In the genomic region with DNA sequence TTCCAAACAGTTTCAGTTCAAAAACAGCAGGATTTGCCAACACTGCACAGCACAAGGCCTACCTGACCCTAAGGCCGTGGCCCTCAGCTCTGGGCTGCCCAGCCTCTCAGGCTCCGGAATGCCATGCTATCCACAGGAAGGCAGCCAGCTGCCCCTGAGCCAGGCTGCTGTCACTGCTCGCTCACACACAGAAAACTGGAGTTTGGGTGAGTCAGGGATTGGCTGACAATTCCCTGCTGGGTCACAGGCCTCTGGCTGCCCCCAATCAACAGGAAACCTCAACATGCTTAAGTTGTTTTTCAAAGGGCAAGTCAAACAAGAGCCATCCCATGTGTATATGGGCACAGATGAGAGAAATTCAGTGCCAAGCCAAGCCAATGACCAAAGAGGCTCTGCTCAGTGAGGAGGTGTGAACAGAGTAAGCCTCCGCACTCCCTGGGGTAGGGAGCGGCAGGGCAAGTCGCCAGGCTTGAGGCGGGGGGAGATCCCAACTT, we compare ENCODE assay signal across 1 cellular context.
TF ChIP-seq lines count a peak whose summit lies in the region.

No MANE protein-coding gene starts in this region.

TF ChIP-seq in GM12878, 131 proteins besides CTCF, POLR2A, EP300 and RAD21 (continued from another document):
- TF ChIP-seq, protein P1, sequence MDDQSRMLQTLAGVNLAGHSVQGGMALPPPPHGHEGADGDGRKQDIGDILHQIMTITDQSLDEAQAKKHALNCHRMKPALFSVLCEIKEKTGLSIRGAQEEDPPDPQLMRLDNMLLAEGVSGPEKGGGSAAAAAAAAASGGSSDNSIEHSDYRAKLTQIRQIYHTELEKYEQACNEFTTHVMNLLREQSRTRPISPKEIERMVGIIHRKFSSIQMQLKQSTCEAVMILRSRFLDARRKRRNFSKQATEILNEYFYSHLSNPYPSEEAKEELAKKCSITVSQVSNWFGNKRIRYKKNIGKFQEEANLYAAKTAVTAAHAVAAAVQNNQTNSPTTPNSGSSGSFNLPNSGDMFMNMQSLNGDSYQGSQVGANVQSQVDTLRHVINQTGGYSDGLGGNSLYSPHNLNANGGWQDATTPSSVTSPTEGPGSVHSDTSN (IDR thresholded peaks at IDR 0.05; ENCODE audit: insufficient replicate concordance, low read depth, low read length) = no peak
- TF ChIP-seq PAX8 (IDR thresholded peaks at IDR 0.05) (no peak), ASH2L (IDR thresholded peaks at IDR 0.05; ENCODE audit: borderline replicate concordance, low read depth) (no peak), EGR1 (IDR thresholded peaks at IDR 0.05; ENCODE audit: borderline replicate concordance in 1 of 2, low read depth in 2 of 2, low read length in 2 of 2) (no peak), JUNB (IDR thresholded peaks at IDR 0.05) (no peak), RELA (IDR thresholded peaks at IDR 0.05; ENCODE audit: borderline replicate concordance, partially characterized antibody) (no peak), NR2C1 (IDR thresholded peaks at IDR 0.05) (no peak), SMARCA5 (IDR thresholded peaks at IDR 0.05) (no peak), REST (IDR thresholded peaks at IDR 0.05; ENCODE audit: low read depth, low read length) (no peak), ZBTB40 (IDR thresholded peaks at IDR 0.05; ENCODE audit: borderline replicate concordance) (no peak)
- TF ChIP-seq, protein P2, sequence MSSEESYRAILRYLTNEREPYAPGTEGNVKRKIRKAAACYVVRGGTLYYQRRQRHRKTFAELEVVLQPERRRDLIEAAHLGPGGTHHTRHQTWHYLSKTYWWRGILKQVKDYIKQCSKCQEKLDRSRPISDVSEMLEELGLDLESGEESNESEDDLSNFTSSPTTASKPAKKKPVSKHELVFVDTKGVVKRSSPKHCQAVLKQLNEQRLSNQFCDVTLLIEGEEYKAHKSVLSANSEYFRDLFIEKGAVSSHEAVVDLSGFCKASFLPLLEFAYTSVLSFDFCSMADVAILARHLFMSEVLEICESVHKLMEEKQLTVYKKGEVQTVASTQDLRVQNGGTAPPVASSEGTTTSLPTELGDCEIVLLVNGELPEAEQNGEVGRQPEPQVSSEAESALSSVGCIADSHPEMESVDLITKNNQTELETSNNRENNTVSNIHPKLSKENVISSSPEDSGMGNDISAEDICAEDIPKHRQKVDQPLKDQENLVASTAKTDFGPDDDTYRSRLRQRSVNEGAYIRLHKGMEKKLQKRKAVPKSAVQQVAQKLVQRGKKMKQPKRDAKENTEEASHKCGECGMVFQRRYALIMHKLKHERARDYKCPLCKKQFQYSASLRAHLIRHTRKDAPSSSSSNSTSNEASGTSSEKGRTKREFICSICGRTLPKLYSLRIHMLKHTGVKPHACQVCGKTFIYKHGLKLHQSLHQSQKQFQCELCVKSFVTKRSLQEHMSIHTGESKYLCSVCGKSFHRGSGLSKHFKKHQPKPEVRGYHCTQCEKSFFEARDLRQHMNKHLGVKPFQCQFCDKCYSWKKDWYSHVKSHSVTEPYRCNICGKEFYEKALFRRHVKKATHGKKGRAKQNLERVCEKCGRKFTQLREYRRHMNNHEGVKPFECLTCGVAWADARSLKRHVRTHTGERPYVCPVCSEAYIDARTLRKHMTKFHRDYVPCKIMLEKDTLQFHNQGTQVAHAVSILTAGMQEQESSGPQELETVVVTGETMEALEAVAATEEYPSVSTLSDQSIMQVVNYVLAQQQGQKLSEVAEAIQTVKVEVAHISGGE (CRISPR knock-in tag; IDR thresholded peaks at IDR 0.05) = no peak
- TF ChIP-seq, protein P3, sequence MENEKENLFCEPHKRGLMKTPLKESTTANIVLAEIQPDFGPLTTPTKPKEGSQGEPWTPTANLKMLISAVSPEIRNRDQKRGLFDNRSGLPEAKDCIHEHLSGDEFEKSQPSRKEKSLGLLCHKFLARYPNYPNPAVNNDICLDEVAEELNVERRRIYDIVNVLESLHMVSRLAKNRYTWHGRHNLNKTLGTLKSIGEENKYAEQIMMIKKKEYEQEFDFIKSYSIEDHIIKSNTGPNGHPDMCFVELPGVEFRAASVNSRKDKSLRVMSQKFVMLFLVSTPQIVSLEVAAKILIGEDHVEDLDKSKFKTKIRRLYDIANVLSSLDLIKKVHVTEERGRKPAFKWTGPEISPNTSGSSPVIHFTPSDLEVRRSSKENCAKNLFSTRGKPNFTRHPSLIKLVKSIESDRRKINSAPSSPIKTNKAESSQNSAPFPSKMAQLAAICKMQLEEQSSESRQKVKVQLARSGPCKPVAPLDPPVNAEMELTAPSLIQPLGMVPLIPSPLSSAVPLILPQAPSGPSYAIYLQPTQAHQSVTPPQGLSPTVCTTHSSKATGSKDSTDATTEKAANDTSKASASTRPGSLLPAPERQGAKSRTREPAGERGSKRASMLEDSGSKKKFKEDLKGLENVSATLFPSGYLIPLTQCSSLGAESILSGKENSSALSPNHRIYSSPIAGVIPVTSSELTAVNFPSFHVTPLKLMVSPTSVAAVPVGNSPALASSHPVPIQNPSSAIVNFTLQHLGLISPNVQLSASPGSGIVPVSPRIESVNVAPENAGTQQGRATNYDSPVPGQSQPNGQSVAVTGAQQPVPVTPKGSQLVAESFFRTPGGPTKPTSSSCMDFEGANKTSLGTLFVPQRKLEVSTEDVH (IDR thresholded peaks at IDR 0.05; ENCODE audit: low read depth, partially characterized antibody) = no peak
- TF ChIP-seq, protein P4, sequence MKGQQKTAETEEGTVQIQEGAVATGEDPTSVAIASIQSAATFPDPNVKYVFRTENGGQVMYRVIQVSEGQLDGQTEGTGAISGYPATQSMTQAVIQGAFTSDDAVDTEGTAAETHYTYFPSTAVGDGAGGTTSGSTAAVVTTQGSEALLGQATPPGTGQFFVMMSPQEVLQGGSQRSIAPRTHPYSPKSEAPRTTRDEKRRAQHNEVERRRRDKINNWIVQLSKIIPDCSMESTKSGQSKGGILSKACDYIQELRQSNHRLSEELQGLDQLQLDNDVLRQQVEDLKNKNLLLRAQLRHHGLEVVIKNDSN (IDR thresholded peaks at IDR 0.05; ENCODE audit: borderline replicate concordance, extremely low read length, insufficient read depth, low read depth, low read length) = no peak
TF ChIP-seq in GM12878: peak in this region for 0.
